9 cellular contexts compared by ENCODE assay signal in genomic region chr4:71456841-71457240, GRCh38.
A peak's percentile ranks its signal among the peaks of the same experiment; 100 is the strongest.
DNase-seq lines count a peak whose midpoint lies in the region; ATAC-seq and TF ChIP-seq lines count a peak whose summit lies in the region.
"Had no signal": no experiment of that assay in that cellular context is flagged by ENCODE, and none has a peak within 500 bp of the region (broad histone marks: within the 10 kb centered on the region; RNA-seq: fewer than 3 reads in every experiment).

No MANE protein-coding gene starts in this region.

- no peaks in the 10 kb centered on the region for H3K79me2 ChIP-seq in Karpas-422 (ENCODE audit: low read length)

- no peak overlapping the region for H3K4me2 ChIP-seq in Karpas-422 (ENCODE audit: low read depth, low read length, poor library complexity, severe bottlenecking)

- H3K27me3 ChIP-seq in Karpas-422 (ENCODE audit: low read length), result no peaks in the 10 kb centered on the region
- H3K27me3 ChIP-seq in thyroid gland, result no peaks in the 10 kb centered on the region

- H3K9ac ChIP-seq in Karpas-422 (ENCODE audit: low read length), result no peak overlapping the region

- H3K27ac ChIP-seq in Karpas-422 (ENCODE audit: low read length), result no peak overlapping the region
- H3K27ac ChIP-seq in thyroid gland, result no peak overlapping the region

- TF ChIP-seq CTCF in cardiac fibroblast (IDR thresholded peaks at IDR 0.05; ENCODE audit: low read depth, low read length), result no peak
- TF ChIP-seq CTCF in thyroid gland (IDR thresholded peaks at IDR 0.05), result no peak

- no peaks in the 10 kb centered on the region for H3K9me2 ChIP-seq in Karpas-422 (replicated peaks; ENCODE audit: insufficient read depth, low read length)

- TF ChIP-seq POLR2A in thyroid gland (IDR thresholded peaks at IDR 0.05), result no peak

- H3K4me3 ChIP-seq in cardiac fibroblast (replicated peaks in 1 of 2; ENCODE audit: low read depth in 2 of 2, low read length in 2 of 2), result no peak overlapping the region
- no peak overlapping the region for H3K4me3 ChIP-seq in Karpas-422 (ENCODE audit: low read length)
- H3K4me3 ChIP-seq in thyroid gland (replicated peaks in 1 of 3), result no peak overlapping the region

- H3K36me3 ChIP-seq in Karpas-422 (ENCODE audit: insufficient read depth, low read length) (no peaks in the 10 kb centered on the region), thyroid gland (no peaks in the 10 kb centered on the region)

- no peak overlapping the region for H2AFZ ChIP-seq in Karpas-422 (ENCODE audit: low read length)

- H3K9me3 ChIP-seq in Karpas-422 (ENCODE audit: low read length) (no peaks in the 10 kb centered on the region), thyroid gland (no peaks in the 10 kb centered on the region)

- H4K20me1 ChIP-seq in Karpas-422 (ENCODE audit: insufficient read depth, low read depth, low read length), result no peaks in the 10 kb centered on the region

- H3K4me1 ChIP-seq in Karpas-422 (ENCODE audit: low read length) (no peaks in the 10 kb centered on the region), thyroid gland (no peaks in the 10 kb centered on the region)

- peak; percentile 85 for ATAC-seq in Right ventricle myocardium inferior
- ATAC-seq in GM18511 (IDR thresholded peaks at IDR 0.05; ENCODE audit: unreplicated experiment), result no peak

- DNase-seq in Right ventricle myocardium inferior (ENCODE audit: missing footprints) (no peak), cardiac septum (ENCODE audit: low spot score) (no peak), cardiac fibroblast (ENCODE audit: low read depth in 2 of 2) (peak; percentile 61 to 89), kidney glomerular epithelial cell (lab: John Stamatoyannopoulos, UW) (peak; percentile 67), Karpas-422 (no peak), thyroid gland (no peak), NCI-H1105 (lab: John Stamatoyannopoulos, UW) (no peak)
- DNase-seq: ACHN had no signal

- intact Hi-C loops in Right ventricle myocardium inferior (cut with DNase I) (loop anchor here (10.0 kb wide), 1 partner anchor 222 kb away; no protein-coding TSS in a partner anchor), cardiac septum (cut with DNase I) (loop anchor here (10.0 kb wide), 1 partner anchor 222 kb away; no protein-coding TSS in a partner anchor), thyroid gland (cut with DNase I) (no loop called here)

- WGBS in thyroid gland, 2 donors, result 40 to 50% methylated on average over 1 of the region's 1 CpG

Comparison
In these comparisons a context has a peak if more than half of its experiments do, and no peak if none do; other contexts are left out.
1. DNase-seq: peak in cardiac fibroblast (2 of 2) and kidney glomerular epithelial cell (single experiment); none in Right ventricle myocardium inferior (single experiment), cardiac septum (single experiment), Karpas-422 (single experiment), thyroid gland (0 of 2) and NCI-H1105 (single experiment).